1 cellular context compared by ENCODE assay signal in genomic region chr13:21987793-21988192, GRCh38.
TF ChIP-seq lines count a peak whose summit lies in the region.

No MANE protein-coding gene starts in this region.

TF ChIP-seq in K562, 482 proteins besides CTCF, POLR2A, EP300 and RAD21 (continued from another document and continues in another):
- TF ChIP-seq ATF6 (CRISPR knock-in tag; IDR thresholded peaks at IDR 0.05) (no peak), RB1 (IDR thresholded peaks at IDR 0.05; ENCODE audit: low read depth) (no peak), GATAD2A (IDR thresholded peaks at IDR 0.05) (no peak), MTA2 (IDR thresholded peaks at IDR 0.05; ENCODE audit: low read depth) (peak; percentile 78), AFF4 (CRISPR knock-in tag; IDR thresholded peaks at IDR 0.05) (no peak), ZNF134 (CRISPR knock-in tag; conservative IDR thresholded peaks at IDR 0.05) (no peak), PBX2 (CRISPR knock-in tag; IDR thresholded peaks at IDR 0.05; ENCODE audit: low read depth) (no peak), PBX2 (tag; conservative IDR thresholded peaks at IDR 0.05; ENCODE audit: low read depth) (peak; percentile 45), NKRF (IDR thresholded peaks at IDR 0.05; ENCODE audit: borderline replicate concordance) (no peak), CSDE1 (IDR thresholded peaks at IDR 0.05) (no peak), SOX6 (IDR thresholded peaks at IDR 0.05) (peak; percentile 80), KDM5B (IDR thresholded peaks at IDR 0.05; ENCODE audit: insufficient replicate concordance, low read depth, low read length) (no peak), ZNF561 (CRISPR knock-in tag; conservative IDR thresholded peaks at IDR 0.05) (no peak), ADNP (tag; IDR thresholded peaks at IDR 0.05) (no peak), HES1 (IDR thresholded peaks at IDR 0.05; ENCODE audit: low read depth) (peak; percentile 95), SMAD1 (IDR thresholded peaks at IDR 0.05; ENCODE audit: low read depth, low read length, partially characterized antibody) (no peak), SRSF1 (IDR thresholded peaks at IDR 0.05; ENCODE audit: low read depth, low read length) (no peak), ZNF224 (CRISPR knock-in tag; IDR thresholded peaks at IDR 0.05) (no peak), SIN3B (IDR thresholded peaks at IDR 0.05; ENCODE audit: low read depth) (no peak), TSC22D4 (tag; IDR thresholded peaks at IDR 0.05) (no peak), TAF9B (IDR thresholded peaks at IDR 0.05; ENCODE audit: partially characterized antibody) (no peak), ZBTB7A (IDR thresholded peaks at IDR 0.05; ENCODE audit: borderline replicate concordance, control insufficient read depth, low read depth, low read length) (no peak), GTF2E2 (tag; IDR thresholded peaks at IDR 0.05) (no peak), TAF1 (IDR thresholded peaks at IDR 0.05; ENCODE audit: control insufficient read depth, extremely low read depth, insufficient read depth, low read length, severe bottlenecking) (no peak), ZFP1 (CRISPR knock-in tag; IDR thresholded peaks at IDR 0.05) (no peak), SMARCA4 (IDR thresholded peaks at IDR 0.05) (peak; percentile 83), ZNF41 (CRISPR knock-in tag; conservative IDR thresholded peaks at IDR 0.05) (no peak), SUPT5H (IDR thresholded peaks at IDR 0.05) (no peak), FOXP1 (CRISPR knock-in tag; IDR thresholded peaks at IDR 0.05) (no peak), U2AF2 (optimal IDR thresholded peaks at IDR 0.05; ENCODE audit: low read depth, low read length) (no peak), ATF1 (CRISPR knock-in tag; IDR thresholded peaks at IDR 0.05) (no peak), ATF1 (tag; IDR thresholded peaks at IDR 0.05) (peak; percentile 67), COPS2 (conservative IDR thresholded peaks at IDR 0.05) (no peak), ARID2 (IDR thresholded peaks at IDR 0.05) (no peak), ARHGAP35 (IDR thresholded peaks at IDR 0.05; ENCODE audit: partially characterized antibody) (no peak), GABPA (tag; conservative IDR thresholded peaks at IDR 0.05; ENCODE audit: low read depth) (no peak), BHLHE40 (IDR thresholded peaks at IDR 0.05; ENCODE audit: low read length) (peak; percentile 88), HCFC1 (IDR thresholded peaks at IDR 0.05; ENCODE audit: low read depth, low read length) (no peak), HMG20A (CRISPR knock-in tag; conservative IDR thresholded peaks at IDR 0.05) (no peak), ZKSCAN1 (IDR thresholded peaks at IDR 0.05; ENCODE audit: low read depth, low read length) (no peak), ETV6 (IDR thresholded peaks at IDR 0.05; ENCODE audit: borderline replicate concordance in 1 of 2, low read depth in 2 of 2, low read length in 1 of 2) (no peak), ETV6 (CRISPR knock-in tag; IDR thresholded peaks at IDR 0.05; ENCODE audit: borderline replicate concordance) (no peak), NFIX (CRISPR knock-in tag; IDR thresholded peaks at IDR 0.05; ENCODE audit: low read depth) (no peak), ZNF347 (CRISPR knock-in tag; IDR thresholded peaks at IDR 0.05; ENCODE audit: low read depth) (no peak), MAFF (IDR thresholded peaks at IDR 0.05; ENCODE audit: low read length) (no peak), TARDBP (IDR thresholded peaks at IDR 0.05) (no peak), RHOXF2B (CRISPR knock-in tag; conservative IDR thresholded peaks at IDR 0.05) (no peak), ZNF589 (CRISPR knock-in tag; IDR thresholded peaks at IDR 0.05; ENCODE audit: low read depth) (0 out of 2 replicates have a peak, but pooled peaks have one; percentile 24), NCOA4 (IDR thresholded peaks at IDR 0.05; ENCODE audit: partially characterized antibody) (no peak), ESRRB (CRISPR knock-in tag; IDR thresholded peaks at IDR 0.05; ENCODE audit: borderline replicate concordance) (no peak), NELFE (IDR thresholded peaks at IDR 0.05; ENCODE audit: insufficient read depth, insufficient read length) (no peak), SPI1 (IDR thresholded peaks at IDR 0.05; ENCODE audit: borderline replicate concordance, low read depth, low read length) (no peak), NCOA6 (IDR thresholded peaks at IDR 0.05) (no peak), ZNF274 (IDR thresholded peaks at IDR 0.05; ENCODE audit: borderline replicate concordance, low read depth, low read length) (no peak), PHTF2 (CRISPR knock-in tag; IDR thresholded peaks at IDR 0.05) (no peak), ZNF436 (CRISPR knock-in tag; IDR thresholded peaks at IDR 0.05) (no peak), CREB3L1 (IDR thresholded peaks at IDR 0.05; ENCODE audit: borderline replicate concordance, low read depth) (no peak), HNRNPUL1 (IDR thresholded peaks at IDR 0.05; ENCODE audit: low read length) (no peak), SETDB1 (IDR thresholded peaks at IDR 0.05; ENCODE audit: low read length) (no peak), ZNF133 (CRISPR knock-in tag; IDR thresholded peaks at IDR 0.05) (no peak), TBL1XR1 (IDR thresholded peaks at IDR 0.05; ENCODE audit: low read length in 2 of 2) (peak in 1 of 2 experiments; percentile 73; a peak in 2 of 4 replicates), ELF4 (CRISPR knock-in tag; IDR thresholded peaks at IDR 0.05) (no peak), XRCC4 (IDR thresholded peaks at IDR 0.05; ENCODE audit: extremely low read depth, insufficient read depth, insufficient read length) (no peak), MEF2A (IDR thresholded peaks at IDR 0.05; ENCODE audit: control insufficient read depth, low read depth, low read length) (no peak), E2F4 (CRISPR knock-in tag; IDR thresholded peaks at IDR 0.05; ENCODE audit: low read depth) (no peak), HDGF (IDR thresholded peaks at IDR 0.05) (no peak), ZNF12 (CRISPR knock-in tag; IDR thresholded peaks at IDR 0.05) (no peak), ZNF24 (IDR thresholded peaks at IDR 0.05) (no peak), E2F3 (CRISPR knock-in tag; IDR thresholded peaks at IDR 0.05) (no peak), CC2D1A (IDR thresholded peaks at IDR 0.05) (no peak), MTA3 (IDR thresholded peaks at IDR 0.05; ENCODE audit: borderline replicate concordance) (no peak), KAT8 (IDR thresholded peaks at IDR 0.05; ENCODE audit: low read depth) (no peak), ZFP30 (CRISPR knock-in tag; IDR thresholded peaks at IDR 0.05; ENCODE audit: borderline replicate concordance) (no peak), ZNF124 (CRISPR knock-in tag; IDR thresholded peaks at IDR 0.05) (no peak), ZNF551 (CRISPR knock-in tag; IDR thresholded peaks at IDR 0.05) (no peak)
